Comparison of ENCODE assay signal across 26 cellular contexts in the genomic region with DNA sequence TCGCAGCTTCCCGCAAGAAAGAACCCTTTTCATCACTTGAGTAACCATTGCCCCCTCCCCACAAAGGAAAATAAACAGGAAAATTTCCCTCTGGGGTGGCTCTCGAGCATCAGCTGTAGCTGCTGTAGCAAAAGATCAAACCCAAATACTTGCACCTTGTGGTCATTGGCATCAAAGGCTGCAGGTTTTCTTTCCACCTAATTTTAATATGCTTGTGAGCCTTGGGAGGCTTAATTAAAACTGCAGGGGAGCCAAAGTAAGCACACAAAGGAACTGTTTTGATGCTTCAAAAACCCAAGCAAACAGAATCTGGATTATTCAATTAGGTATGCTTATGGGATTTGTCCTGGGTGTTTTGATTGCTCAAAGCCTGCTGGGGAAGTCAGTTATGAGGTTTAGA.
"Had no signal": no experiment of that assay in that cellular context is flagged by ENCODE, and none has a peak within 500 bp of the region (broad histone marks: within the 10 kb centered on the region; RNA-seq: fewer than 3 reads in every experiment).

No MANE protein-coding gene starts in this region.

- H3K9me3 ChIP-seq: body of pancreas had no signal

- ATAC-seq: activated CD8-positive, alpha-beta memory T cell treated with anti-CD3 and anti-CD28 coated beads, Interleukin-2, amount 10 ng/mL, durations not matched to agents 7 days and 5 days; body of pancreas; K562; Panc1; Right ventricle myocardium inferior; T-cell had no signal

- H3K4me1 ChIP-seq: body of pancreas had no signal

- DNase-seq: activated B cell treated with CpG ODN at 0.5 μM for 24 hours; activated CD4-positive, alpha-beta T cell treated with anti-CD3 and anti-CD28 coated beads for 1 hour; activated CD4-positive, alpha-beta T cell treated with anti-CD3 and anti-CD28 coated beads, Interleukin-2, amount 10 ng/mL, durations not matched to agents 24 days and 14 days; activated CD4-positive, alpha-beta T cell treated with anti-CD3 and anti-CD28 coated beads, Interleukin-2, amount 50 U/mL, for 48 hours; activated CD8-positive, alpha-beta memory T cell treated with anti-CD3 and anti-CD28 coated beads, Interleukin-2, amount 10 ng/mL, durations not matched to agents 7 days and 5 days; activated effector memory CD4-positive, alpha-beta T cell treated with Interleukin-2 at 50 U/mL for 16 hours; activated naive CD4-positive, alpha-beta T cell; activated T-cell treated with anti-CD3 and anti-CD28 coated beads, Interleukin-2, amount 50 U/mL, for 24 hours; aorta; body of pancreas; central memory CD4-positive, alpha-beta T cell; Kasumi-1; NCI-H1105 treated with DMSO at 0.1 percent for 48 hours; NCI-H1930; NCI-H2171; NCI-H2227 treated with DMSO at 0.1 percent for 48 hours; NCI-H446 treated with DMSO at 0.1 percent for 48 hours; OCI-M1; RPMI8226; T-cell; T-helper 2 cell; T1000 had no signal

- H3K27ac ChIP-seq: body of pancreas, SK-N-MC had no signal

- H3K27me3 ChIP-seq: body of pancreas had no signal

- H3K4me3 ChIP-seq: body of pancreas, K562, SK-N-MC had no signal
